ENCODE assay signal across 22 cellular contexts in genomic region chr5:69285448-69286116, GRCh38. TPM values are rescaled to one million over a fixed set of nuclear protein-coding genes. Genes with fewer than 3 reads are reported as not detected.
A peak's percentile ranks its signal among the peaks of the same experiment; 100 is the strongest.
DNase-seq lines count a peak whose midpoint lies in the region; ATAC-seq, FAIRE-seq and TF ChIP-seq lines count a peak whose summit lies in the region.
"Had no signal": no experiment of that assay in that cellular context is flagged by ENCODE, and none has a peak within 500 bp of the region (broad histone marks: within the 10 kb centered on the region; RNA-seq: fewer than 3 reads in every experiment).

No MANE protein-coding gene starts in this region.

- H3K4me3 ChIP-seq in IMR-90 (ENCODE audit: insufficient read depth, low read depth, low read length) = no peak overlapping the region
- no peak overlapping the region for H3K4me3 ChIP-seq in bronchial epithelial cell (ENCODE audit: low read depth, low read length)
- H3K4me3 ChIP-seq in psoas muscle = no peak overlapping the region
- H3K4me3 ChIP-seq: pancreas, sigmoid colon, stomach had no signal

- peaks cover 4% of the 10 kb centered on the region; the same call in 1 of the 2 replicates for H3K4me1 ChIP-seq in IMR-90 (ENCODE audit: control insufficient read depth, insufficient read depth, low read length)
- peaks cover 15% of the 10 kb centered on the region for H3K4me1 ChIP-seq in psoas muscle
- H3K4me1 ChIP-seq: pancreas, sigmoid colon, stomach had no signal

- no peak overlapping the region for H3K56ac ChIP-seq in IMR-90 (ENCODE audit: extremely low read depth, insufficient read depth, low read length)

- no peak overlapping the region for H3K14ac ChIP-seq in IMR-90 (replicated peaks; ENCODE audit: low read depth, low read length)

- no peak overlapping the region for H2BK15ac ChIP-seq in IMR-90 (ENCODE audit: low read depth, low read length)

- intact Hi-C loops in IMR-90 (cut with micrococcal nuclease) (no loop called here), psoas muscle (cut with DNase I) (no loop called here)

- no peak for ATAC-seq in IMR-90 (ENCODE audit: low read depth)
- ATAC-seq in psoas muscle = peak; percentile 61 to 93 (median 82)
- ATAC-seq in HG03354 (IDR thresholded peaks at IDR 0.05; ENCODE audit: poor library complexity, severe bottlenecking, unreplicated experiment) = no peak
- ATAC-seq: activated CD8-positive, alpha-beta T cell treated with anti-CD3 and anti-CD28 coated beads, Interleukin-2, amount 10 ng/mL, durations not matched to agents 7 days and 5 days; pancreas had no signal

- H3K79me1 ChIP-seq in IMR-90 (ENCODE audit: low read depth in 1 of 2, low read length in 2 of 2) = peaks cover 0 to 3% of the 10 kb centered on the region in 2 experiments; a peak in 1 of 4 replicates

- no peak for TF ChIP-seq POLR2A in IMR-90 (IDR thresholded peaks at IDR 0.05; ENCODE audit: low read depth, low read length)

- peak overlapping the region; percentile 24 for H2BK5ac ChIP-seq in IMR-90 (ENCODE audit: low read depth, low read length, poor library complexity, severe bottlenecking)

- peak overlapping the region; percentile 66; the same call in 1 of the 2 replicates for H2AK5ac ChIP-seq in IMR-90 (ENCODE audit: low read depth, low read length)

- no peak overlapping the region for H2BK120ac ChIP-seq in IMR-90 (ENCODE audit: low read depth, low read length)

- H3K27ac ChIP-seq in IMR-90 (ENCODE audit: insufficient read depth, low read length) = no peak overlapping the region
- H3K27ac ChIP-seq in psoas muscle = peak overlapping the region; percentile 38
- H3K27ac ChIP-seq: pancreas, sigmoid colon, stomach, VCaP had no signal

- no peak overlapping the region for H3K18ac ChIP-seq in IMR-90 (ENCODE audit: low read depth, low read length)

- no peaks in the 10 kb centered on the region for H3K9me3 ChIP-seq in IMR-90 (ENCODE audit: control insufficient read depth, insufficient read depth, low read length)
- H3K9me3 ChIP-seq in psoas muscle = no peaks in the 10 kb centered on the region
- H3K9me3 ChIP-seq: Caco-2, pancreas, sigmoid colon, stomach had no signal

- H4K20me1 ChIP-seq in IMR-90 (ENCODE audit: insufficient read depth, low read length) = no peaks in the 10 kb centered on the region

- CTCF ChIA-PET in IMR-90 (lab: Yijun Ruan, JAX) = no interaction called here

- no peak overlapping the region for H3K4me2 ChIP-seq in IMR-90 (ENCODE audit: low read depth, low read length)

- H4K91ac ChIP-seq in IMR-90 (ENCODE audit: insufficient read depth, low read depth, low read length) = no peak overlapping the region

- H3K23ac ChIP-seq in IMR-90 (ENCODE audit: low read depth, low read length) = no peak overlapping the region

- 100% methylated on average over 1 of the region's 5 CpGs; no CpG with 5 or more reads in 1 of the 2 experiments for WGBS in IMR-90 (ENCODE audit: extremely low coverage in 2 of 2, insufficient read length in 1 of 2), 2 experiments
- WGBS in psoas muscle, 3 donors = 27 to 30% (median 30%) methylated on average over 5 of the region's 5 CpGs

- peak overlapping the region in 1 of 2 experiments; percentile 47; a peak in 2 of 4 replicates for H4K8ac ChIP-seq in IMR-90 (ENCODE audit: low read depth in 2 of 2, low read length in 2 of 2)

- H3K27me3 ChIP-seq in IMR-90 (ENCODE audit: control insufficient read depth, insufficient read depth, low read length) (no peaks in the 10 kb centered on the region), bronchial epithelial cell (ENCODE audit: control insufficient read depth, insufficient read depth, low read length) (no peaks in the 10 kb centered on the region), psoas muscle (ENCODE audit: insufficient read depth in 3 of 3, low read length in 2 of 3) (no peaks in the 10 kb centered on the region)
- H3K27me3 ChIP-seq: pancreas, sigmoid colon, stomach had no signal

- no peak overlapping the region for H3K4ac ChIP-seq in IMR-90 (ENCODE audit: low read depth, low read length)

- peak overlapping the region; percentile 5; the same call in 1 of the 2 replicates for H4K5ac ChIP-seq in IMR-90 (ENCODE audit: low read depth, low read length)

- POLR2A ChIA-PET in IMR-90 (lab: Charles Lee; ENCODE audit: unreplicated experiment) = no interaction called here

- no TSS peak for BruUV-seq in IMR-90 (replicated peaks; lab: Mats Ljungman, UMichigan)

- no peak for TF ChIP-seq RAD21 in IMR-90 (IDR thresholded peaks at IDR 0.05; ENCODE audit: low read length)

- H2AFZ ChIP-seq in IMR-90 (replicated peaks; ENCODE audit: low read length, poor library complexity) = no peak overlapping the region

- TF ChIP-seq CTCF in IMR-90 (conservative IDR thresholded peaks at IDR 0.05; ENCODE audit: low read depth, low read length) (no peak), bronchial epithelial cell (IDR thresholded peaks at IDR 0.05; ENCODE audit: insufficient read depth, low read length, severe bottlenecking) (no peak), psoas muscle (IDR thresholded peaks at IDR 0.05) (no peak)

- H2AK9ac ChIP-seq in IMR-90 (replicated peaks; ENCODE audit: low read depth, low read length, poor library complexity) = no peak overlapping the region

- peaks cover 5% of the 10 kb centered on the region for H3K9me1 ChIP-seq in IMR-90 (ENCODE audit: insufficient read depth, low read length)

- FAIRE-seq in bronchial epithelial cell (lab: Jason Lieb, UNC) (peak; percentile 55), RCC 7860 (lab: Jason Lieb, UNC) (no peak)
- FAIRE-seq: islet of Langerhans, pancreas had no signal

- H3K9ac ChIP-seq in IMR-90 (ENCODE audit: low read depth, low read length) = no peak overlapping the region

- H3K36me3 ChIP-seq in IMR-90 (ENCODE audit: control insufficient read depth, insufficient read depth, low read length) (peaks cover 13% of the 10 kb centered on the region), bronchial epithelial cell (ENCODE audit: control insufficient read depth, insufficient read depth, low read length) (no peaks in the 10 kb centered on the region), psoas muscle (ENCODE audit: insufficient read depth in 1 of 2, low read depth in 1 of 2) (peaks cover 0 to 21% of the 10 kb centered on the region in 2 donors)

- dilution Hi-C loops in IMR-90 (cut with HindIII; ENCODE audit: low sequenced_read_pairs, unreplicated experiment) = no loop called here

- in situ Hi-C loops in IMR-90 (cut with MboI; ENCODE audit: low sequenced_read_pairs) = no loop called here

- DNase-seq in IMR-90 (no peak), NOMO-1 treated with DMSO at 0.1 percent for 48 hours (lab: John Stamatoyannopoulos, UW; ENCODE audit: unreplicated experiment) (peak; percentile 99), bronchial epithelial cell (ENCODE audit: low read depth) (no peak), psoas muscle (no peak), RCC 7860 (ENCODE audit: low spot score) (no peak)
- DNase-seq in stimulated activated CD4-positive, alpha-beta T cell treated with anti-CD3 and anti-CD28 coated beads, Interleukin-2, amount 100 ng/mL, for 48 hours = no peak
- DNase-seq: activated CD8-positive, alpha-beta T cell treated with anti-CD3 and anti-CD28 coated beads, Interleukin-2, amount 10 ng/mL, durations not matched to agents 7 days and 5 days; activated T-cell treated with anti-CD3 and anti-CD28 coated beads, Interleukin-2, amount 50 U/mL, for 48 hours; Caco-2; cortex of kidney; EL; naive B cell; NCI-H187 treated with DMSO at 0.1 percent for 48 hours; pancreas; Right ventricle myocardium superior; sigmoid colon; stimulated activated CD4-positive, alpha-beta T cell treated with anti-CD3 and anti-CD28 coated beads, Interleukin-1b, Interleukin-23, amount 100 ng/mL, for 48 hours; stomach; trophoblast cell had no signal

- H2BK20ac ChIP-seq in IMR-90 (ENCODE audit: low read depth, low read length) = 0 out of 2 replicates have a peak overlapping the region, but pooled peaks have one; percentile 0

TF ChIP-seq in IMR-90, 13 proteins besides CTCF, POLR2A, EP300 and RAD21:
- TF ChIP-seq RFX5 (IDR thresholded peaks at IDR 0.05; ENCODE audit: low read depth, low read length) = no peak

RNA-seq across cellular contexts. Expression of gene CCDC125, which starts 47.0 kb away (rescaled TPM):
- total RNA-seq in IMR-90 (2012; rRNA removed) (0.90 and 1.9 TPM in 2 replicates), bronchial epithelial cell (3.4 and 5.5 TPM in 2 replicates), psoas muscle (1 to 10 TPM; 1.7 to 3.6 (median 1.9) TPM)
- polyA plus RNA-seq in IMR-90 (2012; rRNA removed) (0.96 and 1.2 TPM in 2 replicates), psoas muscle (1 to 10 TPM; 1.1 to 2.6 (median 2.6) TPM)
- polyA plus RNA-seq in IMR-90 (2012; cell fraction: cytosol; rRNA removed) = 0.18 and 0.23 TPM in 2 replicates
- 1.2 and 4.3 TPM in 2 replicates for polyA plus RNA-seq in IMR-90 (2012; cell fraction: nucleus; rRNA removed; ENCODE audit: low replicate concordance)

RNA-seq across cellular contexts. Expression of gene CDK7, which starts 50.9 kb away (rescaled TPM):
- total RNA-seq in IMR-90 (2012; rRNA removed) (65.6 and 114 TPM in 2 replicates), bronchial epithelial cell (51.5 and 60.8 TPM in 2 replicates), psoas muscle (10 to 100 TPM; 19.0 to 33.4 (median 29.4) TPM)
- polyA plus RNA-seq in IMR-90 (2012; rRNA removed) (46.3 and 59.8 TPM in 2 replicates), psoas muscle (10 to 100 TPM; 35.6 to 66.9 (median 52.1) TPM)
- polyA plus RNA-seq in IMR-90 (2012; cell fraction: cytosol; rRNA removed) = 9.4 and 9.6 TPM in 2 replicates
- 5.2 and 38.2 TPM in 2 replicates for polyA plus RNA-seq in IMR-90 (2012; cell fraction: nucleus; rRNA removed; ENCODE audit: low replicate concordance)

Comparison
In these comparisons a context has a peak if more than half of its experiments do, and no peak if none do; other contexts are left out.
1. ATAC-seq: peak in psoas muscle (4 of 4); none in IMR-90 (single experiment) and HG03354 (single experiment).